ENCODE assay signal across 1 cellular context in genomic region chr20:37914672-37915433, GRCh38.
A peak's percentile ranks its signal among the peaks of the same experiment; 100 is the strongest.
TF ChIP-seq lines count a peak whose summit lies in the region.

No MANE protein-coding gene starts in this region.

TF ChIP-seq in HepG2, 621 proteins besides CTCF, POLR2A, EP300 and RAD21 (continued from another document and continues in another):
- TF ChIP-seq ZNF512 (CRISPR knock-in tag; IDR thresholded peaks at IDR 0.05): 0 out of 2 replicates have a peak, but pooled peaks have one; percentile 50
- TF ChIP-seq ZNF441 (CRISPR knock-in tag; IDR thresholded peaks at IDR 0.05; ENCODE audit: borderline replicate concordance): no peak
- no peak for TF ChIP-seq RFX5 (IDR thresholded peaks at IDR 0.05; ENCODE audit: low read depth, low read length)
- TF ChIP-seq, protein P1, sequence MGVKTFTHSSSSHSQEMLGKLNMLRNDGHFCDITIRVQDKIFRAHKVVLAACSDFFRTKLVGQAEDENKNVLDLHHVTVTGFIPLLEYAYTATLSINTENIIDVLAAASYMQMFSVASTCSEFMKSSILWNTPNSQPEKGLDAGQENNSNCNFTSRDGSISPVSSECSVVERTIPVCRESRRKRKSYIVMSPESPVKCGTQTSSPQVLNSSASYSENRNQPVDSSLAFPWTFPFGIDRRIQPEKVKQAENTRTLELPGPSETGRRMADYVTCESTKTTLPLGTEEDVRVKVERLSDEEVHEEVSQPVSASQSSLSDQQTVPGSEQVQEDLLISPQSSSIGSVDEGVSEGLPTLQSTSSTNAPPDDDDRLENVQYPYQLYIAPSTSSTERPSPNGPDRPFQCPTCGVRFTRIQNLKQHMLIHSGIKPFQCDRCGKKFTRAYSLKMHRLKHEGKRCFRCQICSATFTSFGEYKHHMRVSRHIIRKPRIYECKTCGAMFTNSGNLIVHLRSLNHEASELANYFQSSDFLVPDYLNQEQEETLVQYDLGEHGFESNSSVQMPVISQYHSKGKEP (CRISPR knock-in tag; IDR thresholded peaks at IDR 0.05): no peak
- no peak for TF ChIP-seq ZNF839 (CRISPR knock-in tag; IDR thresholded peaks at IDR 0.05; ENCODE audit: borderline replicate concordance)
- no peak for TF ChIP-seq TBL1XR1 (IDR thresholded peaks at IDR 0.05; ENCODE audit: borderline replicate concordance, low read length, partially characterized antibody)
- TF ChIP-seq ATRX (CRISPR knock-in tag; IDR thresholded peaks at IDR 0.05; ENCODE audit: borderline replicate concordance): no peak
- TF ChIP-seq SOX5 (CRISPR knock-in tag; IDR thresholded peaks at IDR 0.05; ENCODE audit: borderline replicate concordance): no peak
- TF ChIP-seq HHEX (CRISPR knock-in tag; IDR thresholded peaks at IDR 0.05): no peak
- TF ChIP-seq RCOR2 (CRISPR knock-in tag; IDR thresholded peaks at IDR 0.05): peak; percentile 83
- no peak for TF ChIP-seq ZBTB37 (CRISPR knock-in tag; IDR thresholded peaks at IDR 0.05)
- no peak for TF ChIP-seq ATF1 (CRISPR knock-in tag; IDR thresholded peaks at IDR 0.05)
- peak; percentile 49; the same call in 1 of the 2 replicates for TF ChIP-seq MEIS2 (CRISPR knock-in tag; IDR thresholded peaks at IDR 0.05)
- TF ChIP-seq RXRA (CRISPR knock-in tag; IDR thresholded peaks at IDR 0.05): no peak; the same call in 1 of the 2 replicates
- no peak for TF ChIP-seq ZNF24 (IDR thresholded peaks at IDR 0.05)
- no peak for TF ChIP-seq ZNF33A (CRISPR knock-in tag; IDR thresholded peaks at IDR 0.05; ENCODE audit: borderline replicate concordance)
- TF ChIP-seq SMARCE1 (IDR thresholded peaks at IDR 0.05; ENCODE audit: borderline replicate concordance): no peak
- no peak for TF ChIP-seq PLSCR1 (CRISPR knock-in tag; IDR thresholded peaks at IDR 0.05; ENCODE audit: borderline replicate concordance)
- no peak for TF ChIP-seq ZNF331 (CRISPR knock-in tag; IDR thresholded peaks at IDR 0.05)
- TF ChIP-seq U2AF2 (IDR thresholded peaks at IDR 0.05; ENCODE audit: low read depth, low read length): no peak
- TF ChIP-seq ZBTB20 (CRISPR knock-in tag; IDR thresholded peaks at IDR 0.05; ENCODE audit: borderline replicate concordance, low read depth): no peak
- TF ChIP-seq DMAP1 (CRISPR knock-in tag; IDR thresholded peaks at IDR 0.05): no peak
- TF ChIP-seq ZMYM3 (CRISPR knock-in tag; IDR thresholded peaks at IDR 0.05): peak; percentile 100
- TF ChIP-seq, protein P2, sequence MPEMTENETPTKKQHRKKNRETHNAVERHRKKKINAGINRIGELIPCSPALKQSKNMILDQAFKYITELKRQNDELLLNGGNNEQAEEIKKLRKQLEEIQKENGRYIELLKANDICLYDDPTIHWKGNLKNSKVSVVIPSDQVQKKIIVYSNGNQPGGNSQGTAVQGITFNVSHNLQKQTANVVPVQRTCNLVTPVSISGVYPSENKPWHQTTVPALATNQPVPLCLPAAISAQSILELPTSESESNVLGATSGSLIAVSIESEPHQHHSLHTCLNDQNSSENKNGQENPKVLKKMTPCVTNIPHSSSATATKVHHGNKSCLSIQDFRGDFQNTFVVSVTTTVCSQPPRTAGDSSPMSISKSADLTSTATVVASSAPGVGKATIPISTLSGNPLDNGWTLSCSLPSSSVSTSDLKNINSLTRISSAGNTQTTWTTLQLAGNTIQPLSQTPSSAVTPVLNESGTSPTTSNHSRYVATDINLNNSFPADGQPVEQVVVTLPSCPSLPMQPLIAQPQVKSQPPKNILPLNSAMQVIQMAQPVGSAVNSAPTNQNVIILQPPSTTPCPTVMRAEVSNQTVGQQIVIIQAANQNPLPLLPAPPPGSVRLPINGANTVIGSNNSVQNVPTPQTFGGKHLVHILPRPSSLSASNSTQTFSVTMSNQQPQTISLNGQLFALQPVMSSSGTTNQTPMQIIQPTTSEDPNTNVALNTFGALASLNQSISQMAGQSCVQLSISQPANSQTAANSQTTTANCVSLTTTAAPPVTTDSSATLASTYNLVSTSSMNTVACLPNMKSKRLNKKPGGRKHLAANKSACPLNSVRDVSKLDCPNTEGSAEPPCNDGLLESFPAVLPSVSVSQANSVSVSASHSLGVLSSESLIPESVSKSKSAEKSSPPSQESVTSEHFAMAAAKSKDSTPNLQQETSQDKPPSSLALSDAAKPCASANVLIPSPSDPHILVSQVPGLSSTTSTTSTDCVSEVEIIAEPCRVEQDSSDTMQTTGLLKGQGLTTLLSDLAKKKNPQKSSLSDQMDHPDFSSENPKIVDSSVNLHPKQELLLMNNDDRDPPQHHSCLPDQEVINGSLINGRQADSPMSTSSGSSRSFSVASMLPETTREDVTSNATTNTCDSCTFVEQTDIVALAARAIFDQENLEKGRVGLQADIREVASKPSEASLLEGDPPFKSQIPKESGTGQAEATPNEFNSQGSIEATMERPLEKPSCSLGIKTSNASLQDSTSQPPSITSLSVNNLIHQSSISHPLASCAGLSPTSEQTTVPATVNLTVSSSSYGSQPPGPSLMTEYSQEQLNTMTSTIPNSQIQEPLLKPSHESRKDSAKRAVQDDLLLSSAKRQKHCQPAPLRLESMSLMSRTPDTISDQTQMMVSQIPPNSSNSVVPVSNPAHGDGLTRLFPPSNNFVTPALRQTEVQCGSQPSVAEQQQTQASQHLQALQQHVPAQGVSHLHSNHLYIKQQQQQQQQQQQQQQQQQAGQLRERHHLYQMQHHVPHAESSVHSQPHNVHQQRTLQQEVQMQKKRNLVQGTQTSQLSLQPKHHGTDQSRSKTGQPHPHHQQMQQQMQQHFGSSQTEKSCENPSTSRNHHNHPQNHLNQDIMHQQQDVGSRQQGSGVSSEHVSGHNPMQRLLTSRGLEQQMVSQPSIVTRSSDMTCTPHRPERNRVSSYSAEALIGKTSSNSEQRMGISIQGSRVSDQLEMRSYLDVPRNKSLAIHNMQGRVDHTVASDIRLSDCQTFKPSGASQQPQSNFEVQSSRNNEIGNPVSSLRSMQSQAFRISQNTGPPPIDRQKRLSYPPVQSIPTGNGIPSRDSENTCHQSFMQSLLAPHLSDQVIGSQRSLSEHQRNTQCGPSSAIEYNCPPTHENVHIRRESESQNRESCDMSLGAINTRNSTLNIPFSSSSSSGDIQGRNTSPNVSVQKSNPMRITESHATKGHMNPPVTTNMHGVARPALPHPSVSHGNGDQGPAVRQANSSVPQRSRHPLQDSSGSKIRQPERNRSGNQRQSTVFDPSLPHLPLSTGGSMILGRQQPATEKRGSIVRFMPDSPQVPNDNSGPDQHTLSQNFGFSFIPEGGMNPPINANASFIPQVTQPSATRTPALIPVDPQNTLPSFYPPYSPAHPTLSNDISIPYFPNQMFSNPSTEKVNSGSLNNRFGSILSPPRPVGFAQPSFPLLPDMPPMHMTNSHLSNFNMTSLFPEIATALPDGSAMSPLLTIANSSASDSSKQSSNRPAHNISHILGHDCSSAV (CRISPR knock-in tag; IDR thresholded peaks at IDR 0.05; ENCODE audit: borderline replicate concordance): no peak
- no peak for TF ChIP-seq ONECUT2 (CRISPR knock-in tag; IDR thresholded peaks at IDR 0.05)
- TF ChIP-seq ATF7 (IDR thresholded peaks at IDR 0.05): no peak
- no peak for TF ChIP-seq ATF7 (CRISPR knock-in tag; IDR thresholded peaks at IDR 0.05)
- no peak for TF ChIP-seq ZNF260 (CRISPR knock-in tag; IDR thresholded peaks at IDR 0.05; ENCODE audit: borderline replicate concordance, low read depth)
- no peak for TF ChIP-seq ZFP36 (IDR thresholded peaks at IDR 0.05; ENCODE audit: borderline replicate concordance, low read depth, low read length, partially characterized antibody)
- TF ChIP-seq FLYWCH1 (CRISPR knock-in tag; IDR thresholded peaks at IDR 0.05): no peak
- no peak for TF ChIP-seq ZFP37 (CRISPR knock-in tag; IDR thresholded peaks at IDR 0.05; ENCODE audit: borderline replicate concordance)
- no peak for TF ChIP-seq FOXC1 (CRISPR knock-in tag; IDR thresholded peaks at IDR 0.05; ENCODE audit: borderline replicate concordance)
- TF ChIP-seq GRHL1 (CRISPR knock-in tag; conservative IDR thresholded peaks at IDR 0.05): no peak
- TF ChIP-seq, protein P3, sequence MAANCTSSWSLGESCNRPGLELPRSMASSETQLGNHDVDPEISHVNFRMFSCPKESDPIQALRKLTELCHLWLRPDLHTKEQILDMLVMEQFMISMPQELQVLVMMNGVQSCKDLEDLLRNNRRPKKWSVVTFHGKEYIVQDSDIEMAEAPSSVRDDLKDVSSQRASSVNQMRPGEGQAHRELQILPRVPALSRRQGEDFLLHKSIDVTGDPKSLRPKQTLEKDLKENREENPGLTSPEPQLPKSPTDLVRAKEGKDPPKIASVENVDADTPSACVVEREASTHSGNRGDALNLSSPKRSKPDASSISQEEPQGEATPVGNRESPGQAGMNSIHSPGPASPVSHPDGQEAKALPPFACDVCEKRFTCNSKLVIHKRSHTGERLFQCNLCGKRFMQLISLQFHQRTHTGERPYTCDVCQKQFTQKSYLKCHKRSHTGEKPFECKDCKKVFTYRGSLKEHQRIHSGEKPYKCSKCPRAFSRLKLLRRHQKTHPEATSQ (CRISPR knock-in tag; IDR thresholded peaks at IDR 0.05; ENCODE audit: borderline replicate concordance): no peak
- TF ChIP-seq ZNF142 (CRISPR knock-in tag; IDR thresholded peaks at IDR 0.05): 0 out of 2 replicates have a peak, but pooled peaks have one; percentile 11
